Comparison of ENCODE assay signal across 34 cellular contexts in the genomic region with DNA sequence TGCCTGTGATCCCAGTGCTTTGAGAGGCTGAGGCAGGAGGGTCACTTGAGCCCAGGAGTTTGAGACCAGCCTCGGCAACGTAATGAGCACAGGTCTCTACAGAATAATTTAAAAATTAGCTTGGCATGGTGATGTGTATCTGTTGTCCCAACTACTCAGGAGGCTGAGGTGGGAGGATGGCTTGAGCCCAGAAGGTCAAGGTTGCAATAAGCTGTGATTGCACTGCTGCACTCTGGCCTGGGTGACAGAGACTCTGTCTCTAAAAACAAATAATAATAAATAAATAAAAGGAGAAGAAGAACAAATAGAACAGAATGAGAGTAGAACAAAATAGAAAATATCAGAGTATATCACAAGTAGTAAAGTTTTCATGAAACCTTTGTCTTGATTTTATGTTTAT. TPM values are rescaled to one million over a fixed set of nuclear protein-coding genes. Genes with fewer than 3 reads are reported as not detected.
"Had no signal": no experiment of that assay in that cellular context is flagged by ENCODE, and none has a peak within 500 bp of the region (broad histone marks: within the 10 kb centered on the region; RNA-seq: fewer than 3 reads in every experiment).

No MANE protein-coding gene starts in this region.

- FAIRE-seq: astrocyte had no signal

- H3K27ac ChIP-seq: adrenal gland, body of pancreas, brain microvascular endothelial cell, breast epithelium, WERI-Rb-1 had no signal

- DNase-seq: activated CD4-positive, alpha-beta memory T cell treated with anti-CD3 and anti-CD28 coated beads, Interleukin-2, amount 10 ng/mL, durations not matched to agents 7 days and 5 days; activated CD4-positive, alpha-beta T cell treated with anti-CD3 and anti-CD28 coated beads for 1 hour; activated CD4-positive, alpha-beta T cell treated with anti-CD3 and anti-CD28 coated beads for 36 hours; activated CD4-positive, alpha-beta T cell treated with anti-CD3 and anti-CD28 coated beads for 48 hours; activated CD4-positive, alpha-beta T cell treated with anti-CD3 and anti-CD28 coated beads, Interleukin-2, amount 10 ng/mL, durations not matched to agents 7 days and 5 days; activated CD4-positive, alpha-beta T cell treated with anti-CD3 and anti-CD28 coated beads, Interleukin-2, amount 50 U/mL, for 48 hours; activated CD4-positive, CD25-positive, alpha-beta regulatory T cell; activated CD8-positive, alpha-beta memory T cell treated with anti-CD3 and anti-CD28 coated beads for 24 hours; activated CD8-positive, alpha-beta memory T cell treated with anti-CD3 and anti-CD28 coated beads, Interleukin-2, amount 10 ng/mL, durations not matched to agents 7 days and 5 days; activated CD8-positive, alpha-beta memory T cell treated with anti-CD3 and anti-CD28 coated beads, Interleukin-2, amount 50 U/mL, for 48 hours; activated CD8-positive, alpha-beta T cell treated with anti-CD3 and anti-CD28 coated beads, Interleukin-2, amount 10 ng/mL, durations not matched to agents 7 days and 5 days; activated effector memory CD4-positive, alpha-beta T cell treated with Interleukin-2 at 50 U/mL for 16 hours; activated gamma-delta T cell; activated naive CD4-positive, alpha-beta T cell treated with anti-CD3 and anti-CD28 coated beads, Interleukin-2, amount 10 ng/mL, durations not matched to agents 7 days and 5 days; activated naive CD4-positive, alpha-beta T cell treated with Interleukin-2 at 50 U/mL for 16 hours; activated naive CD8-positive, alpha-beta T cell treated with anti-CD3 and anti-CD28 coated beads, Interleukin-2, amount 10 ng/mL, durations not matched to agents 7 days and 5 days; activated T-cell treated with anti-CD3 and anti-CD28 coated beads, Interleukin-2, amount 50 U/mL, for 24 hours; activated T-cell treated with anti-CD3 and anti-CD28 coated beads, Interleukin-2, amount 50 U/mL, for 48 hours; aorta; body of pancreas; central memory CD4-positive, alpha-beta T cell; T-helper 1 cell; T-helper 2 cell; T-helper 9 cell; WERI-Rb-1 had no signal

- H3K9me3 ChIP-seq: body of pancreas had no signal

- H3K36me3 ChIP-seq: adrenal gland, brain microvascular endothelial cell, breast epithelium, WERI-Rb-1 had no signal

- H3K4me1 ChIP-seq: body of pancreas, breast epithelium had no signal

- H3K4me3 ChIP-seq: adrenal gland, body of pancreas, breast epithelium had no signal

- H3K27me3 ChIP-seq: adrenal gland, body of pancreas, brain microvascular endothelial cell, breast epithelium had no signal

- ATAC-seq: activated CD4-positive, alpha-beta T cell treated with anti-CD3 and anti-CD28 coated beads for 36 hours; activated CD4-positive, CD25-positive, alpha-beta regulatory T cell treated with anti-CD3 and anti-CD28 coated beads, Interleukin-2, amount 50 U/mL, for 24 hours; activated CD8-positive, alpha-beta memory T cell treated with anti-CD3 and anti-CD28 coated beads, Interleukin-2, amount 10 ng/mL, durations not matched to agents 7 days and 5 days; activated CD8-positive, alpha-beta T cell treated with anti-CD3 and anti-CD28 coated beads, Interleukin-2, amount 10 ng/mL, durations not matched to agents 7 days and 5 days; body of pancreas; WTC11 had no signal

RNA-seq across cellular contexts. Expression of a gene that starts 22.8 kb away (rescaled TPM):
- total RNA-seq: activated CD4-positive, alpha-beta memory T cell treated with anti-CD3 and anti-CD28 coated beads, Interleukin-2, amount 10 ng/mL, durations not matched to agents 7 days and 5 days; activated CD4-positive, alpha-beta T cell treated with anti-CD3 and anti-CD28 coated beads for 36 hours; activated CD4-positive, alpha-beta T cell treated with anti-CD3 and anti-CD28 coated beads, Interleukin-2, amount 10 ng/mL, durations not matched to agents 7 days and 5 days; activated CD8-positive, alpha-beta memory T cell treated with anti-CD3 and anti-CD28 coated beads, Interleukin-2, amount 10 ng/mL, durations not matched to agents 7 days and 5 days; activated CD8-positive, alpha-beta T cell treated with anti-CD3 and anti-CD28 coated beads, Interleukin-2, amount 10 ng/mL, durations not matched to agents 7 days and 5 days; activated naive CD8-positive, alpha-beta T cell treated with anti-CD3 and anti-CD28 coated beads, Interleukin-2, amount 10 ng/mL, durations not matched to agents 7 days and 5 days; activated T-helper 2 cell treated with anti-CD3 and anti-CD28 coated beads, Interferon-gamma antibody, Interleukin-2, Interleukin-4, amounts not matched to agents 10 μg/mL and 5 μg/mL and 100 μg/mL, durations not matched to agents 14 hours and 24 hours and 36 hours; adrenal gland; aorta; astrocyte; body of pancreas; breast epithelium; cardiac septum; cerebellum; WTC11 had no signal
- polyA plus RNA-seq: adrenal gland, aorta had no signal
